13 cellular contexts compared by ENCODE assay signal in genomic region chr5:66209350-66209749, GRCh38.
A peak's percentile ranks its signal among the peaks of the same experiment; 100 is the strongest.
DNase-seq lines count a peak whose midpoint lies in the region; ATAC-seq and TF ChIP-seq lines count a peak whose summit lies in the region.
"Had no signal": no experiment of that assay in that cellular context is flagged by ENCODE, and none has a peak within 500 bp of the region (broad histone marks: within the 10 kb centered on the region; RNA-seq: fewer than 3 reads in every experiment).

No MANE protein-coding gene starts in this region.

- H3K4me3 ChIP-seq in MG63 (no peak overlapping the region), epithelial cell of esophagus (ENCODE audit: low read length) (no peak overlapping the region), Peyer's patch (no peak overlapping the region)

- TF ChIP-seq CTCF in epithelial cell of esophagus (IDR thresholded peaks at IDR 0.05; ENCODE audit: insufficient read depth, low read depth, low read length, missing control alignments), result peak; percentile 27
- TF ChIP-seq CTCF in Peyer's patch (IDR thresholded peaks at IDR 0.05), result no peak

- peaks cover 6% of the 10 kb centered on the region for H3K4me1 Mint-ChIP-seq in stimulated activated effector memory CD8-positive, alpha-beta T cell treated with anti-CD3 and anti-CD28 coated beads, Interleukin-12 subunit alpha, Interleukin-12 subunit beta, amount 100 ng/mL, for 72 hours
- H3K4me1 Mint-ChIP-seq: central memory CD8-positive, alpha-beta T cell had no signal

- DNase-seq in DMS53 (lab: John Stamatoyannopoulos, UW), result peak; percentile 24
- no peak for DNase-seq in DMS53 treated with DMSO at 0.1 percent for 48 hours (lab: John Stamatoyannopoulos, UW; ENCODE audit: unreplicated experiment)
- DNase-seq in MG63, result peak; percentile 15
- DNase-seq in epithelial cell of esophagus (ENCODE audit: low read depth), result peak; percentile 86
- no peak for DNase-seq in stimulated activated effector memory CD8-positive, alpha-beta T cell treated with anti-CD3 and anti-CD28 coated beads, Interleukin-12 subunit alpha, Interleukin-12 subunit beta, amount 100 ng/mL, for 72 hours (ENCODE audit: low spot score in 2 of 2)
- no peak for DNase-seq in NCI-H2171 (lab: John Stamatoyannopoulos, UW)
- no peak for DNase-seq in Peyer's patch
- no peak for DNase-seq in NCI-H526 (lab: John Stamatoyannopoulos, UW)
- DNase-seq: KBM-7, NCI-H774, retina had no signal

- H3K9me3 Mint-ChIP-seq in stimulated activated effector memory CD8-positive, alpha-beta T cell treated with anti-CD3 and anti-CD28 coated beads, Interleukin-12 subunit alpha, Interleukin-12 subunit beta, amount 100 ng/mL, for 72 hours, result no peaks in the 10 kb centered on the region
- H3K9me3 Mint-ChIP-seq: central memory CD8-positive, alpha-beta T cell had no signal

- H3K4me1 ChIP-seq in Peyer's patch, result no peaks in the 10 kb centered on the region

- no peak overlapping the region for H3K4me3 Mint-ChIP-seq in stimulated activated effector memory CD8-positive, alpha-beta T cell treated with anti-CD3 and anti-CD28 coated beads, Interleukin-12 subunit alpha, Interleukin-12 subunit beta, amount 100 ng/mL, for 72 hours
- H3K4me3 Mint-ChIP-seq: central memory CD8-positive, alpha-beta T cell had no signal

- no peak for TF ChIP-seq POLR2A in Peyer's patch (IDR thresholded peaks at IDR 0.05)

- ATAC-seq in stimulated activated effector memory CD8-positive, alpha-beta T cell treated with anti-CD3 and anti-CD28 coated beads, Interleukin-12 subunit alpha, Interleukin-12 subunit beta, amount 100 ng/mL, for 72 hours, result peak; percentile 11

- H3K36me3 ChIP-seq in MG63 (no peaks in the 10 kb centered on the region), Peyer's patch (no peaks in the 10 kb centered on the region)

- no peaks in the 10 kb centered on the region for H3K36me3 Mint-ChIP-seq in stimulated activated effector memory CD8-positive, alpha-beta T cell treated with anti-CD3 and anti-CD28 coated beads, Interleukin-12 subunit alpha, Interleukin-12 subunit beta, amount 100 ng/mL, for 72 hours

- H3K27me3 ChIP-seq in MG63 (no peaks in the 10 kb centered on the region), Peyer's patch (no peaks in the 10 kb centered on the region)

- H3K9me3 ChIP-seq in MG63, result no peaks in the 10 kb centered on the region
- no peaks in the 10 kb centered on the region for H3K9me3 ChIP-seq in Peyer's patch

- no peak overlapping the region for H3K27ac Mint-ChIP-seq in stimulated activated effector memory CD8-positive, alpha-beta T cell treated with anti-CD3 and anti-CD28 coated beads, Interleukin-12 subunit alpha, Interleukin-12 subunit beta, amount 100 ng/mL, for 72 hours

- H3K27ac ChIP-seq in Peyer's patch, result no peak overlapping the region
- H3K27ac ChIP-seq: 22Rv1 had no signal

Comparison
In these comparisons a context has a peak if more than half of its experiments do, and no peak if none do; other contexts are left out.
1. DNase-seq: peak in DMS53 (single experiment), MG63 (single experiment) and epithelial cell of esophagus (single experiment); none in DMS53 treated with DMSO at 0.1 percent for 48 hours (single experiment), stimulated activated effector memory CD8-positive, alpha-beta T cell treated with anti-CD3 and anti-CD28 coated beads, Interleukin-12 subunit alpha, Interleukin-12 subunit beta, amount 100 ng/mL, for 72 hours (0 of 2), NCI-H2171 (single experiment), Peyer's patch (0 of 3) and NCI-H526 (0 of 2).